Comparison of ENCODE assay signal across 1 cellular context in genomic region chr19:39336483-39336882, GRCh38.
TF ChIP-seq lines count a peak whose summit lies in the region.

No MANE protein-coding gene starts in this region.

TF ChIP-seq in GM12878, 131 proteins besides CTCF, POLR2A, EP300 and RAD21:
- TF ChIP-seq KAT2A (conservative IDR thresholded peaks at IDR 0.05; ENCODE audit: control insufficient read depth, low read depth, low read length), result no peak
- TF ChIP-seq FOXM1 (IDR thresholded peaks at IDR 0.05; ENCODE audit: low read depth, low read length), result no peak
- TF ChIP-seq, protein P1, sequence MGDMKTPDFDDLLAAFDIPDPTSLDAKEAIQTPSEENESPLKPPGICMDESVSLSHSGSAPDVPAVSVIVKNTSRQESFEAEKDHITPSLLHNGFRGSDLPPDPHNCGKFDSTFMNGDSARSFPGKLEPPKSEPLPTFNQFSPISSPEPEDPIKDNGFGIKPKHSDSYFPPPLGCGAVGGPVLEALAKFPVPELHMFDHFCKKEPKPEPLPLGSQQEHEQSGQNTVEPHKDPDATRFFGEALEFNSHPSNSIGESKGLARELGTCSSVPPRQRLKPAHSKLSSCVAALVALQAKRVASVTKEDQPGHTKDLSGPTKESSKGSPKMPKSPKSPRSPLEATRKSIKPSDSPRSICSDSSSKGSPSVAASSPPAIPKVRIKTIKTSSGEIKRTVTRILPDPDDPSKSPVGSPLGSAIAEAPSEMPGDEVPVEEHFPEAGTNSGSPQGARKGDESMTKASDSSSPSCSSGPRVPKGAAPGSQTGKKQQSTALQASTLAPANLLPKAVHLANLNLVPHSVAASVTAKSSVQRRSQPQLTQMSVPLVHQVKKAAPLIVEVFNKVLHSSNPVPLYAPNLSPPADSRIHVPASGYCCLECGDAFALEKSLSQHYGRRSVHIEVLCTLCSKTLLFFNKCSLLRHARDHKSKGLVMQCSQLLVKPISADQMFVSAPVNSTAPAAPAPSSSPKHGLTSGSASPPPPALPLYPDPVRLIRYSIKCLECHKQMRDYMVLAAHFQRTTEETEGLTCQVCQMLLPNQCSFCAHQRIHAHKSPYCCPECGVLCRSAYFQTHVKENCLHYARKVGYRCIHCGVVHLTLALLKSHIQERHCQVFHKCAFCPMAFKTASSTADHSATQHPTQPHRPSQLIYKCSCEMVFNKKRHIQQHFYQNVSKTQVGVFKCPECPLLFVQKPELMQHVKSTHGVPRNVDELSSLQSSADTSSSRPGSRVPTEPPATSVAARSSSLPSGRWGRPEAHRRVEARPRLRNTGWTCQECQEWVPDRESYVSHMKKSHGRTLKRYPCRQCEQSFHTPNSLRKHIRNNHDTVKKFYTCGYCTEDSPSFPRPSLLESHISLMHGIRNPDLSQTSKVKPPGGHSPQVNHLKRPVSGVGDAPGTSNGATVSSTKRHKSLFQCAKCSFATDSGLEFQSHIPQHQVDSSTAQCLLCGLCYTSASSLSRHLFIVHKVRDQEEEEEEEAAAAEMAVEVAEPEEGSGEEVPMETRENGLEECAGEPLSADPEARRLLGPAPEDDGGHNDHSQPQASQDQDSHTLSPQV (IDR thresholded peaks at IDR 0.05), result no peak
- TF ChIP-seq, protein P2, sequence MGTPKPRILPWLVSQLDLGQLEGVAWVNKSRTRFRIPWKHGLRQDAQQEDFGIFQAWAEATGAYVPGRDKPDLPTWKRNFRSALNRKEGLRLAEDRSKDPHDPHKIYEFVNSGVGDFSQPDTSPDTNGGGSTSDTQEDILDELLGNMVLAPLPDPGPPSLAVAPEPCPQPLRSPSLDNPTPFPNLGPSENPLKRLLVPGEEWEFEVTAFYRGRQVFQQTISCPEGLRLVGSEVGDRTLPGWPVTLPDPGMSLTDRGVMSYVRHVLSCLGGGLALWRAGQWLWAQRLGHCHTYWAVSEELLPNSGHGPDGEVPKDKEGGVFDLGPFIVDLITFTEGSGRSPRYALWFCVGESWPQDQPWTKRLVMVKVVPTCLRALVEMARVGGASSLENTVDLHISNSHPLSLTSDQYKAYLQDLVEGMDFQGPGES (IDR thresholded peaks at IDR 0.05), result no peak
- no peak for TF ChIP-seq SUZ12 (IDR thresholded peaks at IDR 0.05; ENCODE audit: unreplicated experiment)
- TF ChIP-seq FOXK2 (IDR thresholded peaks at IDR 0.05), result no peak
- TF ChIP-seq MXI1 (IDR thresholded peaks at IDR 0.05; ENCODE audit: low read depth, low read length), result no peak
- TF ChIP-seq SIN3A (IDR thresholded peaks at IDR 0.05; ENCODE audit: low read depth, low read length), result no peak
- no peak for TF ChIP-seq RAD51 (IDR thresholded peaks at IDR 0.05)
- no peak for TF ChIP-seq FOS (IDR thresholded peaks at IDR 0.05; ENCODE audit: borderline replicate concordance, extremely low read depth, insufficient read length)
- no peak for TF ChIP-seq JUNB (IDR thresholded peaks at IDR 0.05)
- no peak for TF ChIP-seq ZNF207 (IDR thresholded peaks at IDR 0.05; ENCODE audit: borderline replicate concordance)
- no peak for TF ChIP-seq RBBP5 (conservative IDR thresholded peaks at IDR 0.05)
- TF ChIP-seq BCLAF1 (IDR thresholded peaks at IDR 0.05), result no peak
- TF ChIP-seq, protein P3, sequence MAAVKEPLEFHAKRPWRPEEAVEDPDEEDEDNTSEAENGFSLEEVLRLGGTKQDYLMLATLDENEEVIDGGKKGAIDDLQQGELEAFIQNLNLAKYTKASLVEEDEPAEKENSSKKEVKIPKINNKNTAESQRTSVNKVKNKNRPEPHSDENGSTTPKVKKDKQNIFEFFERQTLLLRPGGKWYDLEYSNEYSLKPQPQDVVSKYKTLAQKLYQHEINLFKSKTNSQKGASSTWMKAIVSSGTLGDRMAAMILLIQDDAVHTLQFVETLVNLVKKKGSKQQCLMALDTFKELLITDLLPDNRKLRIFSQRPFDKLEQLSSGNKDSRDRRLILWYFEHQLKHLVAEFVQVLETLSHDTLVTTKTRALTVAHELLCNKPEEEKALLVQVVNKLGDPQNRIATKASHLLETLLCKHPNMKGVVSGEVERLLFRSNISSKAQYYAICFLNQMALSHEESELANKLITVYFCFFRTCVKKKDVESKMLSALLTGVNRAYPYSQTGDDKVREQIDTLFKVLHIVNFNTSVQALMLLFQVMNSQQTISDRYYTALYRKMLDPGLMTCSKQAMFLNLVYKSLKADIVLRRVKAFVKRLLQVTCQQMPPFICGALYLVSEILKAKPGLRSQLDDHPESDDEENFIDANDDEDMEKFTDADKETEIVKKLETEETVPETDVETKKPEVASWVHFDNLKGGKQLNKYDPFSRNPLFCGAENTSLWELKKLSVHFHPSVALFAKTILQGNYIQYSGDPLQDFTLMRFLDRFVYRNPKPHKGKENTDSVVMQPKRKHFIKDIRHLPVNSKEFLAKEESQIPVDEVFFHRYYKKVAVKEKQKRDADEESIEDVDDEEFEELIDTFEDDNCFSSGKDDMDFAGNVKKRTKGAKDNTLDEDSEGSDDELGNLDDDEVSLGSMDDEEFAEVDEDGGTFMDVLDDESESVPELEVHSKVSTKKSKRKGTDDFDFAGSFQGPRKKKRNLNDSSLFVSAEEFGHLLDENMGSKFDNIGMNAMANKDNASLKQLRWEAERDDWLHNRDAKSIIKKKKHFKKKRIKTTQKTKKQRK (IDR thresholded peaks at IDR 0.05; ENCODE audit: low read depth, low read length), result no peak
- no peak for TF ChIP-seq POLR2AphosphoS5 (IDR thresholded peaks at IDR 0.05; ENCODE audit: low read length)
- TF ChIP-seq, protein P4, sequence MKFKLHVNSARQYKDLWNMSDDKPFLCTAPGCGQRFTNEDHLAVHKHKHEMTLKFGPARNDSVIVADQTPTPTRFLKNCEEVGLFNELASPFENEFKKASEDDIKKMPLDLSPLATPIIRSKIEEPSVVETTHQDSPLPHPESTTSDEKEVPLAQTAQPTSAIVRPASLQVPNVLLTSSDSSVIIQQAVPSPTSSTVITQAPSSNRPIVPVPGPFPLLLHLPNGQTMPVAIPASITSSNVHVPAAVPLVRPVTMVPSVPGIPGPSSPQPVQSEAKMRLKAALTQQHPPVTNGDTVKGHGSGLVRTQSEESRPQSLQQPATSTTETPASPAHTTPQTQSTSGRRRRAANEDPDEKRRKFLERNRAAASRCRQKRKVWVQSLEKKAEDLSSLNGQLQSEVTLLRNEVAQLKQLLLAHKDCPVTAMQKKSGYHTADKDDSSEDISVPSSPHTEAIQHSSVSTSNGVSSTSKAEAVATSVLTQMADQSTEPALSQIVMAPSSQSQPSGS (IDR thresholded peaks at IDR 0.05; ENCODE audit: low read length), result no peak
- TF ChIP-seq MAX (IDR thresholded peaks at IDR 0.05; ENCODE audit: low read depth, low read length), result no peak
